Comparison of ENCODE assay signal across 15 cellular contexts in genomic region chr7:139757968-139758367, GRCh38. TPM values are rescaled to one million over a fixed set of nuclear protein-coding genes. Genes with fewer than 3 reads are reported as not detected.
DNase-seq lines count a peak whose midpoint lies in the region; ATAC-seq, FAIRE-seq and TF ChIP-seq lines count a peak whose summit lies in the region.
"Had no signal": no experiment of that assay in that cellular context is flagged by ENCODE, and none has a peak within 500 bp of the region (broad histone marks: within the 10 kb centered on the region; RNA-seq: fewer than 3 reads in every experiment).

No MANE protein-coding gene starts in this region.

- TF ChIP-seq CTCF in 22Rv1 (IDR thresholded peaks at IDR 0.05) (no peak), kidney (IDR thresholded peaks at IDR 0.05; ENCODE audit: borderline replicate concordance, extremely low read depth, insufficient read depth) (no peak), right lobe of liver (IDR thresholded peaks at IDR 0.05) (no peak)

- H3K4me1 ChIP-seq in kidney (ENCODE audit: control insufficient read depth in 1 of 2, insufficient read depth in 1 of 2, low read depth in 1 of 2, low read length in 2 of 2) (peaks cover 20 to 34% of the 10 kb centered on the region in 2 donors), right lobe of liver (peaks cover 0 to 74% (median 23%) of the 10 kb centered on the region in 4 donors)
- H3K4me1 ChIP-seq in CD8-positive, alpha-beta memory T cell (ENCODE audit: insufficient read depth, low read length), result peaks cover 13% of the 10 kb centered on the region

- H3K4me3 Mint-ChIP-seq in activated CD8-positive, alpha-beta T cell treated with anti-CD3 and anti-CD28 coated beads, Interleukin-2, amount 10 ng/mL, durations not matched to agents 7 days and 5 days, result no peak overlapping the region
- H3K4me3 Mint-ChIP-seq in CD8-positive, alpha-beta memory T cell, result no peak overlapping the region
- H3K4me3 Mint-ChIP-seq: CD14-positive monocyte; CD8-positive, alpha-beta T cell had no signal

- DNase-seq in HT-29 (ENCODE audit: low spot score) (peak; percentile 7), kidney (no peak), right lobe of liver (no peak), NCI-H2196 treated with DMSO at 0.1 percent for 48 hours (lab: John Stamatoyannopoulos, UW; ENCODE audit: unreplicated experiment) (no peak)
- DNase-seq in activated CD8-positive, alpha-beta T cell treated with anti-CD3 and anti-CD28 coated beads, Interleukin-2, amount 10 ng/mL, durations not matched to agents 7 days and 5 days, result no peak
- no peak for DNase-seq in CD8-positive, alpha-beta memory T cell
- DNase-seq: Caco-2; CD8-positive, alpha-beta T cell; DND-41; GDM1 had no signal

- H3K27ac ChIP-seq in 22Rv1 (peak overlapping the region; percentile 54), kidney (ENCODE audit: low read depth in 2 of 2, low read length in 2 of 2) (no peak overlapping the region), right lobe of liver (peak overlapping the region; percentile 68 to 72 (median 69))
- no peak overlapping the region for H3K27ac ChIP-seq in CD8-positive, alpha-beta memory T cell (ENCODE audit: low read depth, low read length)

- H3K36me3 ChIP-seq in kidney (ENCODE audit: control insufficient read depth in 1 of 2, insufficient read depth in 2 of 2, low read length in 2 of 2) (no peaks in the 10 kb centered on the region), right lobe of liver (no peaks in the 10 kb centered on the region)
- no peaks in the 10 kb centered on the region for H3K36me3 ChIP-seq in CD8-positive, alpha-beta memory T cell (ENCODE audit: insufficient read depth, low read length)
- H3K36me3 ChIP-seq: HAP-1 had no signal

- no peaks in the 10 kb centered on the region for H3K27me3 ChIP-seq in right lobe of liver
- H3K27me3 ChIP-seq in CD8-positive, alpha-beta memory T cell (ENCODE audit: insufficient read depth, low read length, poor library complexity, severe bottlenecking), result no peaks in the 10 kb centered on the region

- TF ChIP-seq POLR2A in right lobe of liver (IDR thresholded peaks at IDR 0.05), result no peak

- CTCF ChIA-PET in activated CD8-positive, alpha-beta T cell treated with anti-CD3 and anti-CD28 coated beads, Interleukin-2, amount 10 ng/mL, durations not matched to agents 7 days and 5 days (lab: Charles Lee), result interaction anchor here (1.2 kb wide), 1 partner anchor 10 kb away, joined by 3 read pairs; no protein-coding TSS in a partner anchor
- CTCF ChIA-PET in CD8-positive, alpha-beta memory T cell (lab: Charles Lee), result no interaction called here

- H3K27me3 Mint-ChIP-seq in activated CD8-positive, alpha-beta T cell treated with anti-CD3 and anti-CD28 coated beads, Interleukin-2, amount 10 ng/mL, durations not matched to agents 7 days and 5 days (ENCODE audit: low read depth), result no peaks in the 10 kb centered on the region
- H3K27me3 Mint-ChIP-seq in CD8-positive, alpha-beta memory T cell, result no peaks in the 10 kb centered on the region

- no peak overlapping the region for H3K4me3 ChIP-seq in kidney (ENCODE audit: low read length in 2 of 2)
- H3K4me3 ChIP-seq in right lobe of liver, result peak overlapping the region in 1 of 3 donors; percentile 24
- H3K4me3 ChIP-seq in CD8-positive, alpha-beta memory T cell (ENCODE audit: low read length), result no peak overlapping the region
- H3K4me3 ChIP-seq: HAP-1 had no signal

- intact Hi-C loops in kidney (cut with DNase I) (no loop called here), right lobe of liver (cut with DNase I) (no loop called here)

- H3K9ac ChIP-seq in kidney (ENCODE audit: low read length in 2 of 2), result no peak overlapping the region

- no peaks in the 10 kb centered on the region for H3K9me3 Mint-ChIP-seq in activated CD8-positive, alpha-beta T cell treated with anti-CD3 and anti-CD28 coated beads, Interleukin-2, amount 10 ng/mL, durations not matched to agents 7 days and 5 days (ENCODE audit: insufficient read depth)
- H3K9me3 Mint-ChIP-seq in CD8-positive, alpha-beta memory T cell, result peaks cover 0 to 2% (median 0%) of the 10 kb centered on the region in 5 donors
- H3K9me3 Mint-ChIP-seq: CD14-positive monocyte; CD8-positive, alpha-beta T cell had no signal

- H3K36me3 Mint-ChIP-seq in activated CD8-positive, alpha-beta T cell treated with anti-CD3 and anti-CD28 coated beads, Interleukin-2, amount 10 ng/mL, durations not matched to agents 7 days and 5 days (ENCODE audit: low read depth), result peaks cover 7% of the 10 kb centered on the region
- peaks cover 0 to 12% (median 7%) of the 10 kb centered on the region in 3 donors for H3K36me3 Mint-ChIP-seq in CD8-positive, alpha-beta memory T cell

- peaks cover 13% of the 10 kb centered on the region for H3K4me1 Mint-ChIP-seq in activated CD8-positive, alpha-beta T cell treated with anti-CD3 and anti-CD28 coated beads, Interleukin-2, amount 10 ng/mL, durations not matched to agents 7 days and 5 days (ENCODE audit: low read depth)
- peaks cover 23 to 48% (median 46%) of the 10 kb centered on the region in 3 donors for H3K4me1 Mint-ChIP-seq in CD8-positive, alpha-beta memory T cell

- H3K27ac Mint-ChIP-seq in activated CD8-positive, alpha-beta T cell treated with anti-CD3 and anti-CD28 coated beads, Interleukin-2, amount 10 ng/mL, durations not matched to agents 7 days and 5 days, result no peak overlapping the region
- H3K27ac Mint-ChIP-seq in CD8-positive, alpha-beta memory T cell, result no peak overlapping the region
- H3K27ac Mint-ChIP-seq: CD8-positive, alpha-beta T cell had no signal

- FAIRE-seq in kidney (lab: Jason Lieb, UNC), result peak; percentile 19
- FAIRE-seq: H1, HTR-8/SVneo had no signal

- WGBS in right lobe of liver (ENCODE audit: insufficient coverage, low coverage, low lambda C conversion rate, missing lambda C conversion rate), result 27% methylated on average over 2 of the region's 2 CpGs

- H3K9me3 ChIP-seq in kidney (ENCODE audit: control insufficient read depth in 1 of 2, low read length in 2 of 2) (no peaks in the 10 kb centered on the region), right lobe of liver (no peaks in the 10 kb centered on the region)
- H3K9me3 ChIP-seq in CD8-positive, alpha-beta memory T cell (ENCODE audit: low read length), result no peaks in the 10 kb centered on the region
- H3K9me3 ChIP-seq: Caco-2, HAP-1 had no signal

- POLR2A ChIA-PET in activated CD8-positive, alpha-beta T cell treated with anti-CD3 and anti-CD28 coated beads, Interleukin-2, amount 10 ng/mL, durations not matched to agents 7 days and 5 days (lab: Charles Lee), result no interaction called here
- POLR2A ChIA-PET in CD8-positive, alpha-beta memory T cell (lab: Charles Lee), result no interaction called here

- peak; percentile 49 to 67 (median 60) for ATAC-seq in right lobe of liver
- ATAC-seq in activated CD8-positive, alpha-beta T cell treated with anti-CD3 and anti-CD28 coated beads, Interleukin-2, amount 10 ng/mL, durations not matched to agents 7 days and 5 days, result no peak
- ATAC-seq: CD8-positive, alpha-beta T cell had no signal

RNA-seq across cellular contexts. Expression of gene HIPK2, which starts 19.8 kb away (rescaled TPM):
- 2.6 and 3.0 TPM in 2 replicates for total RNA-seq in HT-29 (2014; rRNA removed; shearing (Covaris generic))
- total RNA-seq in kidney (153 TPM), right lobe of liver (10 to 100 TPM; 48.5 to 68.0 (median 59.6) TPM)
- polyA plus RNA-seq in kidney (ENCODE audit: insufficient read depth, low read depth, low replicate concordance), result 9.6 TPM
- total RNA-seq in activated CD8-positive, alpha-beta T cell treated with anti-CD3 and anti-CD28 coated beads, Interleukin-2, amount 10 ng/mL, durations not matched to agents 7 days and 5 days, result 10 to 100 TPM; 17.0 to 17.2 TPM
- 10 to 100 TPM; 21.2 to 22.7 TPM for total RNA-seq in CD8-positive, alpha-beta memory T cell
- 1.7 TPM for polyA plus RNA-seq in CD8-positive, alpha-beta memory T cell

Comparison
In these comparisons a context has a peak if more than half of its experiments do, and no peak if none do; other contexts are left out.
1. H3K27ac ChIP-seq: peak in 22Rv1 (single experiment) and right lobe of liver (3 of 3); none in kidney (0 of 2) and CD8-positive, alpha-beta memory T cell (single experiment).